Comparison of ENCODE assay signal across 26 cellular contexts in genomic region chr20:61919239-61919638, GRCh38.
"Had no signal": no experiment of that assay in that cellular context is flagged by ENCODE, and none has a peak within 500 bp of the region (broad histone marks: within the 10 kb centered on the region; RNA-seq: fewer than 3 reads in every experiment).

No MANE protein-coding gene starts in this region.

- DNase-seq: natural killer cell; occipital lobe; ovary; psoas muscle; right lobe of liver; sigmoid colon; small intestine; stimulated activated CD4-positive, alpha-beta T cell treated with anti-CD3 and anti-CD28 coated beads, Interleukin-15, amount 100 ng/mL, for 24 hours; stimulated activated CD4-positive, alpha-beta T cell treated with anti-CD3 and anti-CD28 coated beads, Interleukin-2, amount 100 ng/mL, for 24 hours; stimulated activated CD4-positive, alpha-beta T cell treated with anti-CD3 and anti-CD28 coated beads, Interleukin-2, amount 100 ng/mL, for 48 hours; stimulated activated CD4-positive, alpha-beta T cell treated with anti-CD3 and anti-CD28 coated beads, Interleukin-4, amount 100 ng/mL, for 24 hours; stimulated activated naive B cell treated with anti-CD40 and anti-IgM and Interleukin-4, amounts not matched to agents 10 μg/mL and 1 μg/mL and 100 μg/mL, for 72 hours; stimulated activated naive CD4-positive, alpha-beta T cell treated with Interleukin-2 at 50 U/mL for 16 hours; stomach; thyroid gland; trophoblast cell; upper lobe of left lung had no signal

- H3K27ac ChIP-seq: neural progenitor cell, ovary, parathyroid adenoma, psoas muscle, right lobe of liver, sigmoid colon, stomach, thoracic aorta, thyroid gland, tibial nerve, upper lobe of left lung, vagina had no signal

- H3K36me3 Mint-ChIP-seq: natural killer cell; stimulated activated effector memory CD8-positive, alpha-beta T cell treated with anti-CD3 and anti-CD28 coated beads, Interleukin-12 subunit alpha, Interleukin-12 subunit beta, amount 100 ng/mL, for 72 hours; stimulated activated naive B cell treated with anti-CD40 and anti-IgM and Interleukin-4, amounts not matched to agents 10 μg/mL and 1 μg/mL and 100 μg/mL, for 72 hours had no signal

- H3K4me1 Mint-ChIP-seq: nephron had no signal

- H3K9me3 ChIP-seq: ovary, psoas muscle, right lobe of liver, sigmoid colon, stomach, thoracic aorta, thyroid gland, upper lobe of left lung, vagina had no signal

- H3K4me1 ChIP-seq: neural progenitor cell, parathyroid adenoma, psoas muscle, right lobe of liver, sigmoid colon, stomach, thyroid gland, tibial nerve, upper lobe of left lung, vagina had no signal

- H3K27ac Mint-ChIP-seq: natural killer cell; nephron; neural progenitor cell; progenitor cell of endocrine pancreas; stimulated activated effector memory CD8-positive, alpha-beta T cell treated with anti-CD3 and anti-CD28 coated beads, Interleukin-12 subunit alpha, Interleukin-12 subunit beta, amount 100 ng/mL, for 72 hours; stimulated activated naive B cell treated with anti-CD40 and anti-IgM and Interleukin-4, amounts not matched to agents 10 μg/mL and 1 μg/mL and 100 μg/mL, for 72 hours; stimulated activated naive CD8-positive, alpha-beta T cell treated with anti-CD3 and anti-CD28 coated beads, Interleukin-15, Interleukin-2, amounts not matched to agents 100 ng/mL and 50 ng/mL, for 24 hours had no signal

- H3K4me3 ChIP-seq: neural progenitor cell, ovary, psoas muscle, right lobe of liver, sigmoid colon, stomach, thoracic aorta, thyroid gland, tibial nerve, upper lobe of left lung, vagina had no signal

- ATAC-seq: natural killer cell; stimulated activated effector memory CD8-positive, alpha-beta T cell treated with anti-CD3 and anti-CD28 coated beads, Interleukin-12 subunit alpha, Interleukin-12 subunit beta, amount 100 ng/mL, for 72 hours; stimulated activated naive B cell treated with anti-CD40 and anti-IgM and Interleukin-4, amounts not matched to agents 10 μg/mL and 1 μg/mL and 100 μg/mL, for 72 hours had no signal

- H3K4me3 Mint-ChIP-seq: natural killer cell; nephron; neural progenitor cell; stimulated activated effector memory CD8-positive, alpha-beta T cell treated with anti-CD3 and anti-CD28 coated beads, Interleukin-12 subunit alpha, Interleukin-12 subunit beta, amount 100 ng/mL, for 72 hours; stimulated activated naive B cell treated with anti-CD40 and anti-IgM and Interleukin-4, amounts not matched to agents 10 μg/mL and 1 μg/mL and 100 μg/mL, for 72 hours; stimulated activated naive CD8-positive, alpha-beta T cell treated with anti-CD3 and anti-CD28 coated beads, Interleukin-15, Interleukin-2, amounts not matched to agents 100 ng/mL and 50 ng/mL, for 24 hours had no signal

- H3K36me3 ChIP-seq: neural progenitor cell, ovary, right lobe of liver, sigmoid colon, stomach, thoracic aorta, thyroid gland, tibial nerve, upper lobe of left lung, vagina had no signal

- H3K27me3 ChIP-seq: neural progenitor cell, ovary, right lobe of liver, thyroid gland, tibial nerve, upper lobe of left lung, vagina had no signal

- H3K9me3 Mint-ChIP-seq: neural progenitor cell; stimulated activated effector memory CD8-positive, alpha-beta T cell treated with anti-CD3 and anti-CD28 coated beads, Interleukin-12 subunit alpha, Interleukin-12 subunit beta, amount 100 ng/mL, for 72 hours; stimulated activated naive B cell treated with anti-CD40 and anti-IgM and Interleukin-4, amounts not matched to agents 10 μg/mL and 1 μg/mL and 100 μg/mL, for 72 hours; stimulated activated naive CD8-positive, alpha-beta T cell treated with anti-CD3 and anti-CD28 coated beads, Interleukin-15, Interleukin-2, amounts not matched to agents 100 ng/mL and 50 ng/mL, for 24 hours had no signal
